Comparison of ENCODE assay signal across 8 cellular contexts in the genomic region with DNA sequence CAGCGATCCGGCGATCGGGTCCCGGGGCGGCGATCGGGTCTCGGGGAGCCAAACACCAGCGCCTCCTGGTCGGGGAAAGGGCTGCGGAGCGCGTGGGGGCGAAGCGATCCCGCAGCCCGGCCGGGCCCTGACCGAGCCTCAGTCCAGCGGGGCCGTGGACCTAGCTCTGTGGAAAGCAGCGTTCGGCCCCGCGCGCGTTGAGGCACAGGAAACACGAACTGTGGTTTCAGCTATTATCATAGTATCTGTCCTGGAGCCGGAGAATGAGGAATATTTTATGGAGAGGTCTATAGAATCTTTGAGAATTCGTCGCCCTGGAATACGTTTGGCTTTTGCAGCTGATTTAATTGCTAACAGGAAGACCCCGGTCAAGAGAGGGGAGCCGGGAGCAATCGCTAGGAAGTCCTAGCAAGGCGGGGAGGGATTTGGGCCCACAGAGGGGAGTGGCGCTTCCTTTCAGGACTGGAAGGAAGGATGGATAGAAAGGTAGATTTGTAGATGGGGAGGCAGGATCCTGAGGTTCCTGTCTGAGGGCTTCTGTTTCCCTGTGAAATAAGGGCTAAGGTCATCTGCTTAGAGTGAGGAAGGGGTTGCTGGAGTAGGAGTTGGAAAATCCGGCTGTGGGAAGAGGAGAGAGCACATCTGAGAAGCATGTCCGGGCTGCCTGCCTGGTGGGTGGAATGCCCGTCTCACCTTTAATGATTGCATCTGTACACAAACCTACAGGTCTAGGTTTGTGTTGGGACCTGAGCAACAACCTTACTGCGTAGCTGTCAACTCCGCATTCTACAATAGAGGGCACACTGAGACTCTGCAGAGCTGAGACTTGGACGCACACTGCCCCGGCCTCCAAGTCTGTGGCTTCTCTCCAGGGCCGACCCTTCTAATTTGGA. TPM values are rescaled to one million over a fixed set of nuclear protein-coding genes. Genes with fewer than 3 reads are reported as not detected.
DNase-seq lines count a peak whose midpoint lies in the region; ATAC-seq and TF ChIP-seq lines count a peak whose summit lies in the region.

No MANE protein-coding gene starts in this region.

- ATAC-seq in HG02588 (IDR thresholded peaks at IDR 0.05; ENCODE audit: unreplicated experiment) = peak; percentile 10

- no peak overlapping the region for H4K5ac ChIP-seq in mesendoderm (ENCODE audit: low read length)

- DNase-seq in RPMI8226 (peak; percentile 74), mesendoderm (peak; percentile 19), iPS-NIHi11 (ENCODE audit: low spot score) (no peak)
- DNase-seq in activated effector memory CD4-positive, alpha-beta T cell treated with Interleukin-2 at 50 U/mL for 16 hours = no peak

- H3K18ac ChIP-seq in mesendoderm (ENCODE audit: low read length) = peak overlapping the region; percentile 81

- 10% methylated on average over 46 of the region's 46 CpGs for WGBS in ectodermal cell, 2 experiments
- WGBS in mesendoderm (ENCODE audit: extremely low coverage, insufficient coverage, low lambda C conversion rate) = no CpG with 5 or more reads among the region's 46 CpGs
- WGBS in urinary bladder = 6% methylated on average over 46 of the region's 46 CpGs

- H3K27me3 ChIP-seq in ectodermal cell (ENCODE audit: control insufficient read depth, insufficient read depth, low read length, poor library complexity, severe bottlenecking) (no peaks in the 10 kb centered on the region), mesendoderm (ENCODE audit: insufficient read depth, low read length, poor library complexity) (no peaks in the 10 kb centered on the region)

- H3K4me3 ChIP-seq in ectodermal cell (ENCODE audit: insufficient read depth, low read depth, low read length) (peak overlapping the region; percentile 91), mesendoderm (ENCODE audit: low read length) (peak overlapping the region; percentile 93), urinary bladder (ENCODE audit: low read depth, low read length) (peak overlapping the region; percentile 64)

- H3K4me2 ChIP-seq in mesendoderm (ENCODE audit: low read length) = peak overlapping the region; percentile 88

- no peak overlapping the region for H4K8ac ChIP-seq in mesendoderm (ENCODE audit: low read depth, low read length)

- H3K9ac ChIP-seq in mesendoderm (ENCODE audit: low read length) = peak overlapping the region; percentile 98

- H3K79me1 ChIP-seq in mesendoderm (ENCODE audit: low read length) = peaks cover 14% of the 10 kb centered on the region

- H3K4me1 ChIP-seq in ectodermal cell (ENCODE audit: control insufficient read depth, insufficient read depth, low read length) (peaks cover 12% of the 10 kb centered on the region), mesendoderm (ENCODE audit: control insufficient read depth, low read depth, low read length) (peaks cover 5% of the 10 kb centered on the region), urinary bladder (ENCODE audit: insufficient read depth) (peaks cover 1% of the 10 kb centered on the region)

- peak overlapping the region; percentile 17 for H3K4ac ChIP-seq in mesendoderm (ENCODE audit: low read depth, low read length)

- H3K23ac ChIP-seq in mesendoderm (ENCODE audit: low read length) = peak overlapping the region; percentile 45

- H2BK5ac ChIP-seq in mesendoderm (ENCODE audit: low read length) = no peak overlapping the region

- H3K56ac ChIP-seq in mesendoderm (ENCODE audit: low read length) = peak overlapping the region; percentile 98

- peaks cover 16% of the 10 kb centered on the region for H3K79me2 ChIP-seq in mesendoderm (ENCODE audit: control insufficient read depth, insufficient read depth, low read length)

- H3K36me3 ChIP-seq in ectodermal cell (ENCODE audit: control insufficient read depth, insufficient read depth, low read length) (peaks cover 14% of the 10 kb centered on the region), mesendoderm (ENCODE audit: control insufficient read depth, insufficient read depth, low read length) (peaks cover 11% of the 10 kb centered on the region), urinary bladder (ENCODE audit: insufficient read depth) (no peaks in the 10 kb centered on the region)

- H2BK15ac ChIP-seq in mesendoderm (replicated peaks; ENCODE audit: low read depth) = no peak overlapping the region

- peak overlapping the region; percentile 24 for H2BK120ac ChIP-seq in mesendoderm (ENCODE audit: low read depth, low read length)

- H3K9me3 ChIP-seq in ectodermal cell (ENCODE audit: control insufficient read depth, low read length) = no peaks in the 10 kb centered on the region

- H3K27ac ChIP-seq in ectodermal cell (ENCODE audit: insufficient read depth, low read depth, low read length, poor library complexity, severe bottlenecking) (no peak overlapping the region), mesendoderm (ENCODE audit: low read depth, low read length) (peak overlapping the region; percentile 72), urinary bladder (ENCODE audit: low read depth) (no peak overlapping the region)

- H2AK5ac ChIP-seq in mesendoderm (ENCODE audit: low read length) = no peak overlapping the region

- peak; percentile 57 for TF ChIP-seq CTCF in GM12872 (IDR thresholded peaks at IDR 0.05; ENCODE audit: insufficient read depth, low read depth, low read length)

RNA-seq across cellular contexts. Expression of gene CCNF, which starts 0.8 kb away (rescaled TPM):
- polyA plus RNA-seq in ectodermal cell (2013, experiment 1 of 4) = 39.8 TPM
- polyA plus RNA-seq in ectodermal cell (2013, experiment 2 of 4) = 35.6 TPM
- polyA plus RNA-seq in ectodermal cell (2013, experiment 3 of 4) = 31.7 TPM
- polyA plus RNA-seq in ectodermal cell (2013, experiment 4 of 4) = 31.2 TPM
- polyA plus RNA-seq in mesendoderm (2013, experiment 1 of 2) = 19.4 TPM
- polyA plus RNA-seq in mesendoderm (2013, experiment 2 of 2) = 19.6 TPM
- total RNA-seq in urinary bladder = 9.6 TPM
- 2.2 TPM for polyA plus RNA-seq in urinary bladder

RNA-seq across cellular contexts. Expression of gene TEDC2, which starts 29.9 kb away (rescaled TPM):
- 39.5 TPM for polyA plus RNA-seq in ectodermal cell (2013, experiment 1 of 4)
- 36.5 TPM for polyA plus RNA-seq in ectodermal cell (2013, experiment 2 of 4)
- polyA plus RNA-seq in ectodermal cell (2013, experiment 3 of 4) = 37.5 TPM
- 32.7 TPM for polyA plus RNA-seq in ectodermal cell (2013, experiment 4 of 4)
- 25.6 TPM for polyA plus RNA-seq in mesendoderm (2013, experiment 1 of 2)
- polyA plus RNA-seq in mesendoderm (2013, experiment 2 of 2) = 26.2 TPM
- total RNA-seq in urinary bladder = 2.4 TPM
- polyA plus RNA-seq in urinary bladder = 1.1 TPM

RNA-seq across cellular contexts. Expression of gene NTN3, which starts 41.1 kb away (rescaled TPM):
- polyA plus RNA-seq in ectodermal cell (2013, experiment 1 of 4) = 0.67 TPM
- 1.0 TPM for polyA plus RNA-seq in ectodermal cell (2013, experiment 2 of 4)
- polyA plus RNA-seq in ectodermal cell (2013, experiment 3 of 4) = 0.85 TPM
- polyA plus RNA-seq in ectodermal cell (2013, experiment 4 of 4) = 0.77 TPM
- polyA plus RNA-seq in mesendoderm (2013, experiment 1 of 2) = not detected
- polyA plus RNA-seq in mesendoderm (2013, experiment 2 of 2) = not detected
- 5.2 TPM for total RNA-seq in urinary bladder
- 0.19 TPM for polyA plus RNA-seq in urinary bladder

RNA-seq across cellular contexts. Expression of gene TBC1D24, which starts 44.9 kb away (rescaled TPM):
- 11.5 TPM for polyA plus RNA-seq in ectodermal cell (2013, experiment 1 of 4)
- 11.1 TPM for polyA plus RNA-seq in ectodermal cell (2013, experiment 2 of 4)
- polyA plus RNA-seq in ectodermal cell (2013, experiment 3 of 4) = 8.4 TPM
- polyA plus RNA-seq in ectodermal cell (2013, experiment 4 of 4) = 9.3 TPM
- polyA plus RNA-seq in mesendoderm (2013, experiment 1 of 2) = 4.3 TPM
- 4.4 TPM for polyA plus RNA-seq in mesendoderm (2013, experiment 2 of 2)
- 11.2 TPM for total RNA-seq in urinary bladder
- 5.8 TPM for polyA plus RNA-seq in urinary bladder

Comparison
In these comparisons a context has a peak if more than half of its experiments do, and no peak if none do; other contexts are left out.
1. DNase-seq: peak in RPMI8226 (single experiment) and mesendoderm (single experiment); none in iPS-NIHi11 (single experiment) and activated effector memory CD4-positive, alpha-beta T cell treated with Interleukin-2 at 50 U/mL for 16 hours (single experiment).
2. Peak in every context shown above with its lines, with median percentiles within 50 percentile points of each other: H3K4me3 ChIP-seq.